ENCODE assay signal across 8 cellular contexts in genomic region chr11:9757809-9758675, GRCh38.
DNase-seq lines count a peak whose midpoint lies in the region; ATAC-seq lines count a peak whose summit lies in the region.

No MANE protein-coding gene starts in this region.

- CTCF ChIA-PET in activated CD8-positive, alpha-beta memory T cell treated with anti-CD3 and anti-CD28 coated beads, Interleukin-2, amount 10 ng/mL, durations not matched to agents 7 days and 5 days (lab: Charles Lee) = interaction anchor here (0.5 to 4.3 kb wide), 33 partner anchors 9 to 589 kb away, joined by 3 to 91 read pairs (median 3); partner anchors contain the start of gene ADM

- H3K4me3 ChIP-seq in CD4-positive, CD25-positive, alpha-beta regulatory T cell (ENCODE audit: low read depth, low read length) = peak overlapping the region; percentile 83
- H3K4me3 ChIP-seq in endocrine pancreas (ENCODE audit: control insufficient read depth, insufficient read depth, low read length) (peak overlapping the region; percentile 35), mesodermal cell (ENCODE audit: extremely low read depth, insufficient read depth, low read length, poor library complexity, severe bottlenecking) (peak overlapping the region; percentile 42)

- H3K36me3 Mint-ChIP-seq in CD4-positive, CD25-positive, alpha-beta regulatory T cell = no peaks in the 10 kb centered on the region
- no peaks in the 10 kb centered on the region for H3K36me3 Mint-ChIP-seq in activated CD8-positive, alpha-beta memory T cell treated with anti-CD3 and anti-CD28 coated beads, Interleukin-2, amount 10 ng/mL, durations not matched to agents 7 days and 5 days

- H3K27ac Mint-ChIP-seq in CD4-positive, CD25-positive, alpha-beta regulatory T cell = peak overlapping the region; percentile 67 to 89 (median 81)
- peak overlapping the region; percentile 76 for H3K27ac Mint-ChIP-seq in activated CD8-positive, alpha-beta memory T cell treated with anti-CD3 and anti-CD28 coated beads, Interleukin-2, amount 10 ng/mL, durations not matched to agents 7 days and 5 days

- H3K9me3 ChIP-seq in CD4-positive, CD25-positive, alpha-beta regulatory T cell (ENCODE audit: control insufficient read depth in 2 of 2, low read length in 2 of 2) = no peaks in the 10 kb centered on the region
- H3K9me3 ChIP-seq in endocrine pancreas (ENCODE audit: control insufficient read depth, low read length) (no peaks in the 10 kb centered on the region), mesodermal cell (ENCODE audit: control insufficient read depth, low read length) (no peaks in the 10 kb centered on the region)

- peaks cover 23% of the 10 kb centered on the region for H3K4me1 ChIP-seq in CD4-positive, CD25-positive, alpha-beta regulatory T cell (ENCODE audit: control insufficient read depth, insufficient read depth, low read length, poor library complexity, severe bottlenecking)
- H3K4me1 ChIP-seq in endocrine pancreas (ENCODE audit: control insufficient read depth, insufficient read depth, low read length) = no peaks in the 10 kb centered on the region
- peaks cover 30% of the 10 kb centered on the region for H3K4me1 ChIP-seq in mesodermal cell (ENCODE audit: control insufficient read depth, insufficient read depth, low read length, poor library complexity, severe bottlenecking)

- DNase-seq in CD4-positive, CD25-positive, alpha-beta regulatory T cell = peak; percentile 89 to 91 (median 91)
- DNase-seq in NK-92 treated with Interleukin-12 subunit alpha and Interleukin-12 subunit beta, amount 100 ng/mL, for 24 hours (lab: John Stamatoyannopoulos, UW) = peak; percentile 79
- peak; percentile 93 for DNase-seq in activated CD8-positive, alpha-beta memory T cell treated with anti-CD3 and anti-CD28 coated beads, Interleukin-2, amount 10 ng/mL, durations not matched to agents 7 days and 5 days
- peak; percentile 89 to 91 for DNase-seq in stimulated activated CD8-positive, alpha-beta memory T cell treated with anti-CD3 and anti-CD28 coated beads, Interleukin-15, amount 100 ng/mL, for 48 hours (ENCODE audit: low read depth in 2 of 2)

- peak; percentile 58 to 61 for ATAC-seq in CD4-positive, CD25-positive, alpha-beta regulatory T cell (ENCODE audit: low read depth in 2 of 2)
- ATAC-seq in GM19372 (IDR thresholded peaks at IDR 0.05; ENCODE audit: low read depth, unreplicated experiment) (peak; percentile 71), HG03558 (IDR thresholded peaks at IDR 0.05; ENCODE audit: extremely low read depth, unreplicated experiment) (peak; percentile 25)
- ATAC-seq in activated CD8-positive, alpha-beta memory T cell treated with anti-CD3 and anti-CD28 coated beads, Interleukin-2, amount 10 ng/mL, durations not matched to agents 7 days and 5 days = peak; percentile 82

- peak overlapping the region; percentile 85 to 91 (median 87) for H3K4me3 Mint-ChIP-seq in CD4-positive, CD25-positive, alpha-beta regulatory T cell
- peak overlapping the region; percentile 74 for H3K4me3 Mint-ChIP-seq in activated CD8-positive, alpha-beta memory T cell treated with anti-CD3 and anti-CD28 coated beads, Interleukin-2, amount 10 ng/mL, durations not matched to agents 7 days and 5 days

- no peaks in the 10 kb centered on the region for H3K27me3 ChIP-seq in CD4-positive, CD25-positive, alpha-beta regulatory T cell (ENCODE audit: control insufficient read depth, insufficient read depth, low read length)
- H3K27me3 ChIP-seq in endocrine pancreas (ENCODE audit: control insufficient read depth, insufficient read depth, low read length) = no peaks in the 10 kb centered on the region

- H3K9me3 Mint-ChIP-seq in CD4-positive, CD25-positive, alpha-beta regulatory T cell = peaks cover 0 to 2% (median 0%) of the 10 kb centered on the region in 7 donors
- no peaks in the 10 kb centered on the region for H3K9me3 Mint-ChIP-seq in activated CD8-positive, alpha-beta memory T cell treated with anti-CD3 and anti-CD28 coated beads, Interleukin-2, amount 10 ng/mL, durations not matched to agents 7 days and 5 days (ENCODE audit: low read depth)

- H3K36me3 ChIP-seq in CD4-positive, CD25-positive, alpha-beta regulatory T cell (ENCODE audit: control insufficient read depth, insufficient read depth, low read length) = no peaks in the 10 kb centered on the region
- no peaks in the 10 kb centered on the region for H3K36me3 ChIP-seq in endocrine pancreas (ENCODE audit: control insufficient read depth, insufficient read depth, low read length)
- no peaks in the 10 kb centered on the region for H3K36me3 ChIP-seq in mesodermal cell (ENCODE audit: control insufficient read depth, insufficient read depth, low read length)

- H3K4me1 Mint-ChIP-seq in CD4-positive, CD25-positive, alpha-beta regulatory T cell = peaks cover 4 to 35% (median 24%) of the 10 kb centered on the region in 4 donors
- peaks cover 45% of the 10 kb centered on the region for H3K4me1 Mint-ChIP-seq in activated CD8-positive, alpha-beta memory T cell treated with anti-CD3 and anti-CD28 coated beads, Interleukin-2, amount 10 ng/mL, durations not matched to agents 7 days and 5 days

- WGBS in mesodermal cell (ENCODE audit: insufficient coverage in 2 of 2), 2 experiments = 6 to 11% methylated on average over 59 to 60 of the region's 73 CpGs

- H3K27me3 Mint-ChIP-seq in CD4-positive, CD25-positive, alpha-beta regulatory T cell = no peaks in the 10 kb centered on the region
- H3K27me3 Mint-ChIP-seq in activated CD8-positive, alpha-beta memory T cell treated with anti-CD3 and anti-CD28 coated beads, Interleukin-2, amount 10 ng/mL, durations not matched to agents 7 days and 5 days = no peaks in the 10 kb centered on the region

- H3K27ac ChIP-seq in CD4-positive, CD25-positive, alpha-beta regulatory T cell (ENCODE audit: insufficient read depth, low read length, poor library complexity, severe bottlenecking) = peak overlapping the region; percentile 79
- H3K27ac ChIP-seq in mesodermal cell (ENCODE audit: low read depth, low read length, severe bottlenecking) = peak overlapping the region; percentile 77

- peak overlapping the region; percentile 98 for H3K9ac ChIP-seq in endocrine pancreas (ENCODE audit: control insufficient read depth, insufficient read depth, low read length)

Comparison
In these comparisons a context has a peak if more than half of its experiments do, and no peak if none do; other contexts are left out.
1. Peak in every context shown above with its lines: DNase-seq, ATAC-seq, H3K4me3 ChIP-seq and H3K27ac ChIP-seq.
2. ATAC-seq: peak in every context shown above with its lines; median percentile 82 in activated CD8-positive, alpha-beta memory T cell treated with anti-CD3 and anti-CD28 coated beads, Interleukin-2, amount 10 ng/mL, durations not matched to agents 7 days and 5 days; 71 in GM19372; 60 in CD4-positive, CD25-positive, alpha-beta regulatory T cell; 25 in HG03558.